ENCODE assay signal across 1 cellular context in genomic region chr17:72588961-72589360, GRCh38.
TF ChIP-seq lines count a peak whose summit lies in the region.

No MANE protein-coding gene starts in this region.

TF ChIP-seq in HepG2, 621 proteins besides CTCF, POLR2A, EP300 and RAD21 (continued from another document and continues in another):
- TF ChIP-seq ZNF710 (CRISPR knock-in tag; IDR thresholded peaks at IDR 0.05; ENCODE audit: borderline replicate concordance) (no peak), ZNF160 (CRISPR knock-in tag; IDR thresholded peaks at IDR 0.05) (no peak), ZFP36L1 (CRISPR knock-in tag; IDR thresholded peaks at IDR 0.05) (no peak), ATM (IDR thresholded peaks at IDR 0.05; ENCODE audit: borderline replicate concordance) (no peak), MYC (CRISPR knock-in tag; IDR thresholded peaks at IDR 0.05; ENCODE audit: borderline replicate concordance) (peak; percentile 66), SP140L (CRISPR knock-in tag; IDR thresholded peaks at IDR 0.05; ENCODE audit: borderline replicate concordance) (no peak), ZNF530 (CRISPR knock-in tag; IDR thresholded peaks at IDR 0.05; ENCODE audit: low read depth) (no peak), TRAFD1 (CRISPR knock-in tag; IDR thresholded peaks at IDR 0.05; ENCODE audit: borderline replicate concordance) (no peak), NFKB2 (CRISPR knock-in tag; IDR thresholded peaks at IDR 0.05; ENCODE audit: borderline replicate concordance) (peak; percentile 76; the same call in 1 of the 2 replicates), ZNF343 (CRISPR knock-in tag; IDR thresholded peaks at IDR 0.05) (0 out of 2 replicates have a peak, but pooled peaks have one; percentile 30), KDM4B (CRISPR knock-in tag; IDR thresholded peaks at IDR 0.05) (0 out of 2 replicates have a peak, but pooled peaks have one; percentile 39), ATF4 (CRISPR knock-in tag; IDR thresholded peaks at IDR 0.05) (no peak), NCOA1 (CRISPR knock-in tag; IDR thresholded peaks at IDR 0.05) (no peak), NR2F6 (IDR thresholded peaks at IDR 0.05) (no peak), NR2F6 (CRISPR knock-in tag; IDR thresholded peaks at IDR 0.05) (no peak; the same call in 1 of the 2 replicates), ZNF740 (CRISPR knock-in tag; IDR thresholded peaks at IDR 0.05) (no peak), KLF15 (CRISPR knock-in tag; IDR thresholded peaks at IDR 0.05; ENCODE audit: borderline replicate concordance) (no peak), NFE2 (CRISPR knock-in tag; IDR thresholded peaks at IDR 0.05) (no peak), ZBTB10 (CRISPR knock-in tag; IDR thresholded peaks at IDR 0.05; ENCODE audit: borderline replicate concordance) (no peak), CREBL2 (CRISPR knock-in tag; IDR thresholded peaks at IDR 0.05; ENCODE audit: borderline replicate concordance) (no peak), MTF1 (CRISPR knock-in tag; IDR thresholded peaks at IDR 0.05) (no peak), ZBTB49 (CRISPR knock-in tag; IDR thresholded peaks at IDR 0.05; ENCODE audit: borderline replicate concordance) (no peak), ZNF605 (CRISPR knock-in tag; IDR thresholded peaks at IDR 0.05) (no peak), ZNF747 (CRISPR knock-in tag; IDR thresholded peaks at IDR 0.05; ENCODE audit: borderline replicate concordance) (no peak), KDM3A (CRISPR knock-in tag; IDR thresholded peaks at IDR 0.05; ENCODE audit: low read depth) (no peak), HMG20B (CRISPR knock-in tag; conservative IDR thresholded peaks at IDR 0.05) (no peak), ZNF251 (CRISPR knock-in tag; IDR thresholded peaks at IDR 0.05) (0 out of 2 replicates have a peak, but pooled peaks have one; percentile 39), ZNF703 (CRISPR knock-in tag; IDR thresholded peaks at IDR 0.05; ENCODE audit: borderline replicate concordance) (no peak), NR2F1 (CRISPR knock-in tag; IDR thresholded peaks at IDR 0.05) (no peak), IRF1 (CRISPR knock-in tag; IDR thresholded peaks at IDR 0.05; ENCODE audit: low read depth) (no peak), ZSCAN22 (CRISPR knock-in tag; IDR thresholded peaks at IDR 0.05) (no peak), ZNF503 (CRISPR knock-in tag; IDR thresholded peaks at IDR 0.05) (no peak), ZBTB33 (CRISPR knock-in tag; IDR thresholded peaks at IDR 0.05) (no peak), CBX1 (IDR thresholded peaks at IDR 0.05; ENCODE audit: low read depth) (no peak), ZNF564 (CRISPR knock-in tag; IDR thresholded peaks at IDR 0.05) (no peak), ZNF569 (CRISPR knock-in tag; IDR thresholded peaks at IDR 0.05; ENCODE audit: borderline replicate concordance) (no peak), ZNF878 (CRISPR knock-in tag; IDR thresholded peaks at IDR 0.05) (no peak), NKX3-1 (CRISPR knock-in tag; IDR thresholded peaks at IDR 0.05) (no peak), ZNF746 (CRISPR knock-in tag; IDR thresholded peaks at IDR 0.05) (no peak), PHF5A (CRISPR knock-in tag; IDR thresholded peaks at IDR 0.05; ENCODE audit: low read depth, unreplicated experiment) (no peak), PAX8 (CRISPR knock-in tag; IDR thresholded peaks at IDR 0.05; ENCODE audit: borderline replicate concordance) (no peak), GATAD2A (CRISPR knock-in tag; IDR thresholded peaks at IDR 0.05) (peak; percentile 47; the same call in 1 of the 2 replicates), ZNF609 (CRISPR knock-in tag; IDR thresholded peaks at IDR 0.05; ENCODE audit: borderline replicate concordance) (0 out of 2 replicates have a peak, but pooled peaks have one; percentile 35), ZNF33B (CRISPR knock-in tag; IDR thresholded peaks at IDR 0.05) (no peak), KLF11 (CRISPR knock-in tag; IDR thresholded peaks at IDR 0.05) (no peak)
